In the genomic region with DNA sequence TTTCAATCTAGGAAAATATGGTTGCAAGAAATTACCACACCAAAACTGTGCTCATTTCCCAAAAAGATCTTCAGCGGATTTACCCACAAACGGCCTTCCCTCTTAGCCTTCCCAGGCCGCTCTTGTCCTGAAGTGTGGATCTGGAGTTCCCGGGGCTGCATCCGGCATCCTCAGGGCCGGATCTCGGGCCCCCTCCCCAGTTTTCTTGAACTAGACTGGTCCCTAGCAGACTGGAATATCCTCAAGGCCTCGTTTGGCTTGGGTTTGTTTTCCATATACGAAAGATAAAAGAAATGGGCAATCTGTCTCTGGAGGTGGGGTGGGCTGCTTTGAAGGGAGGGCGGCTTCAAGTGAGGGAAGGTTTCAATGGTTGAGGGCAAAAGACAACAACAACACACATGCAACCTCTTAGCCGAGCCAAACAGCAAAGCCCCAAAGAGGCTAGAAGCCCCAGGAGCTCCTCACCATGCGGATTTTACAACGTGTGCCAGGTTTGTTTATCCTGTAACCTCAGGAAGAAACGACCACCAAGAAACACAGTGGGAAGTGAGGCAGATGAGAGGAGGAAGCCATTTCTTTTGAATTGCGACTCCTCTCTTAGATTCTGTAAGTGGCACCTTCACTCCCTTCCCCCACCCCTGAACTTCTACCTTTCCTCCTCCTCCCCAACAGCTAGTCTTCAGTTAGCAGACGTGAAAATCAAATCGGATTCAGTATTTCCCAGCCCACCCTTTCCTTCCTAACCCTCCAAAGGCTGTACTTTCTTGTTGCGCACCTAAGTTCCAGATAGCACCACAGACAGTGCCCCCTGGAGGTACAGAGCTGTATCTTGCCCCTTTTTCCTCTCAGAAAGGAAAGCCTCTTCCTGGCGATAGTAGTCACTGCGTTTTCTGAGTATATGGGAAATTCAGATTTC, we compare ENCODE assay signal across 10 cellular contexts. TPM values are rescaled to one million over a fixed set of nuclear protein-coding genes. Genes with fewer than 3 reads are reported as not detected.
DNase-seq lines count a peak whose midpoint lies in the region; ATAC-seq and TF ChIP-seq lines count a peak whose summit lies in the region.
"Had no signal": no experiment of that assay in that cellular context is flagged by ENCODE, and none has a peak within 500 bp of the region (broad histone marks: within the 10 kb centered on the region; RNA-seq: fewer than 3 reads in every experiment).

No MANE protein-coding gene starts in this region.

- 48% methylated on average over 20 of the region's 20 CpGs for WGBS in smooth muscle cell (ENCODE audit: low lambda C conversion rate)

- no peak overlapping the region for H3K27ac Mint-ChIP-seq in activated CD8-positive, alpha-beta T cell treated with anti-CD3 and anti-CD28 coated beads for 36 hours
- no peak overlapping the region for H3K27ac Mint-ChIP-seq in activated CD8-positive, alpha-beta T cell treated with anti-CD3 and anti-CD28 coated beads, Interleukin-2, amount 10 ng/mL, durations not matched to agents 7 days and 5 days

- H3F3A ChIP-seq in smooth muscle cell (ENCODE audit: low read depth) = no peaks in the 10 kb centered on the region

- peaks cover 82% of the 10 kb centered on the region for H3K27me3 ChIP-seq in smooth muscle cell (ENCODE audit: low read depth)

- intact Hi-C loops in activated CD8-positive, alpha-beta T cell treated with anti-CD3 and anti-CD28 coated beads for 36 hours (cut with micrococcal nuclease) = no loop called here
- intact Hi-C loops in cardiac septum (cut with DNase I) = no loop called here

- no peak overlapping the region for H3K4me2 ChIP-seq in smooth muscle cell

- no peak overlapping the region for H3K4me3 Mint-ChIP-seq in activated CD8-positive, alpha-beta T cell treated with anti-CD3 and anti-CD28 coated beads for 36 hours
- H3K4me3 Mint-ChIP-seq in activated CD8-positive, alpha-beta T cell treated with anti-CD3 and anti-CD28 coated beads, Interleukin-2, amount 10 ng/mL, durations not matched to agents 7 days and 5 days = no peak overlapping the region

- CTCF ChIA-PET in activated CD8-positive, alpha-beta T cell treated with anti-CD3 and anti-CD28 coated beads for 36 hours (lab: Charles Lee) = interaction anchor here (1.0 kb wide), 1 partner anchor 26 kb away, joined by 3 read pairs; no protein-coding TSS in a partner anchor
- CTCF ChIA-PET in activated CD8-positive, alpha-beta T cell treated with anti-CD3 and anti-CD28 coated beads, Interleukin-2, amount 10 ng/mL, durations not matched to agents 7 days and 5 days (lab: Charles Lee) = no interaction called here

- H3K4me1 Mint-ChIP-seq in activated CD8-positive, alpha-beta T cell treated with anti-CD3 and anti-CD28 coated beads for 36 hours (ENCODE audit: low read depth) = no peaks in the 10 kb centered on the region
- H3K4me1 Mint-ChIP-seq in activated CD8-positive, alpha-beta T cell treated with anti-CD3 and anti-CD28 coated beads, Interleukin-2, amount 10 ng/mL, durations not matched to agents 7 days and 5 days (ENCODE audit: low read depth) = peaks cover 3% of the 10 kb centered on the region

- no peaks in the 10 kb centered on the region for H4K20me1 ChIP-seq in smooth muscle cell (ENCODE audit: low read depth)

- H2AFZ ChIP-seq in smooth muscle cell (ENCODE audit: low read depth) = no peak overlapping the region

- no peak overlapping the region for H3K27ac ChIP-seq in smooth muscle cell (ENCODE audit: low read depth)
- H3K27ac ChIP-seq: skin epidermis had no signal

- peak; percentile 24 for TF ChIP-seq CTCF in activated CD8-positive, alpha-beta T cell treated with anti-CD3 and anti-CD28 coated beads for 36 hours (IDR thresholded peaks at IDR 0.05)
- peak; percentile 42 for TF ChIP-seq CTCF in choroid plexus epithelial cell (conservative IDR thresholded peaks at IDR 0.05; ENCODE audit: low read depth, low read length)
- TF ChIP-seq CTCF in smooth muscle cell (IDR thresholded peaks at IDR 0.05; ENCODE audit: borderline replicate concordance, insufficient read depth, poor library complexity, severe bottlenecking) = peak; percentile 48

- no peaks in the 10 kb centered on the region for H3K9me3 ChIP-seq in smooth muscle cell (replicated peaks; ENCODE audit: low read depth)

- POLR2A ChIA-PET in activated CD8-positive, alpha-beta T cell treated with anti-CD3 and anti-CD28 coated beads for 36 hours (lab: Charles Lee) = no interaction called here
- POLR2A ChIA-PET in activated CD8-positive, alpha-beta T cell treated with anti-CD3 and anti-CD28 coated beads, Interleukin-2, amount 10 ng/mL, durations not matched to agents 7 days and 5 days (lab: Charles Lee) = no interaction called here

- no peak for ATAC-seq in activated CD8-positive, alpha-beta T cell treated with anti-CD3 and anti-CD28 coated beads for 36 hours
- no peak for ATAC-seq in activated CD8-positive, alpha-beta T cell treated with anti-CD3 and anti-CD28 coated beads, Interleukin-2, amount 10 ng/mL, durations not matched to agents 7 days and 5 days
- peak; percentile 56 for ATAC-seq in HG03520 (IDR thresholded peaks at IDR 0.05; ENCODE audit: unreplicated experiment)

- H3K4me1 ChIP-seq in smooth muscle cell (ENCODE audit: low read depth) = peaks cover 11% of the 10 kb centered on the region

- H3K79me2 ChIP-seq in smooth muscle cell (ENCODE audit: low read depth) = no peaks in the 10 kb centered on the region

- H3K4me3 ChIP-seq in choroid plexus epithelial cell (ENCODE audit: low read depth, low read length) (no peak overlapping the region), smooth muscle cell (no peak overlapping the region)
- H3K4me3 ChIP-seq: skin epidermis had no signal

- H3K27me3 Mint-ChIP-seq in activated CD8-positive, alpha-beta T cell treated with anti-CD3 and anti-CD28 coated beads for 36 hours = peaks cover 44% of the 10 kb centered on the region
- peaks cover 38% of the 10 kb centered on the region for H3K27me3 Mint-ChIP-seq in activated CD8-positive, alpha-beta T cell treated with anti-CD3 and anti-CD28 coated beads, Interleukin-2, amount 10 ng/mL, durations not matched to agents 7 days and 5 days (ENCODE audit: low read depth)

- H3K9me3 Mint-ChIP-seq in activated CD8-positive, alpha-beta T cell treated with anti-CD3 and anti-CD28 coated beads for 36 hours = no peaks in the 10 kb centered on the region
- no peaks in the 10 kb centered on the region for H3K9me3 Mint-ChIP-seq in activated CD8-positive, alpha-beta T cell treated with anti-CD3 and anti-CD28 coated beads, Interleukin-2, amount 10 ng/mL, durations not matched to agents 7 days and 5 days (ENCODE audit: insufficient read depth)

- no peak for DNase-seq in activated CD8-positive, alpha-beta T cell treated with anti-CD3 and anti-CD28 coated beads for 36 hours
- DNase-seq in activated CD8-positive, alpha-beta T cell treated with anti-CD3 and anti-CD28 coated beads, Interleukin-2, amount 10 ng/mL, durations not matched to agents 7 days and 5 days = no peak
- DNase-seq in choroid plexus epithelial cell (ENCODE audit: low read depth) (peak; percentile 7), smooth muscle cell (lab: John Stamatoyannopoulos, UW; ENCODE audit: unreplicated experiment) (no peak), SK-N-DZ (ENCODE audit: low spot score) (no peak), cardiac septum (ENCODE audit: low spot score) (no peak), NCI-H1694 treated with DMSO at 0.1 percent for 48 hours (lab: John Stamatoyannopoulos, UW) (no peak)
- DNase-seq: NCI-H524 had no signal

- no peak overlapping the region for H3K9ac ChIP-seq in smooth muscle cell (ENCODE audit: low read depth)

- no peaks in the 10 kb centered on the region for H3K36me3 Mint-ChIP-seq in activated CD8-positive, alpha-beta T cell treated with anti-CD3 and anti-CD28 coated beads for 36 hours (ENCODE audit: low read depth)
- no peaks in the 10 kb centered on the region for H3K36me3 Mint-ChIP-seq in activated CD8-positive, alpha-beta T cell treated with anti-CD3 and anti-CD28 coated beads, Interleukin-2, amount 10 ng/mL, durations not matched to agents 7 days and 5 days (ENCODE audit: low read depth)

- H3K36me3 ChIP-seq in smooth muscle cell (ENCODE audit: low read depth) = no peaks in the 10 kb centered on the region

RNA-seq across cellular contexts. Expression of a gene that starts 2.6 kb away (rescaled TPM):
- not detected for total RNA-seq in activated CD8-positive, alpha-beta T cell treated with anti-CD3 and anti-CD28 coated beads for 36 hours
- not detected for total RNA-seq in activated CD8-positive, alpha-beta T cell treated with anti-CD3 and anti-CD28 coated beads, Interleukin-2, amount 10 ng/mL, durations not matched to agents 7 days and 5 days
- total RNA-seq in smooth muscle cell (not detected in 2 replicates), cardiac septum (1.1 TPM)
- not detected in 2 replicates for polyA plus RNA-seq in smooth muscle cell
- polyA plus RNA-seq in SK-N-DZ (2014; cell fraction: cytosol; rRNA removed) = not detected in 2 replicates
- polyA plus RNA-seq in SK-N-DZ (2014; cell fraction: nucleus; rRNA removed) = not detected in 2 replicates

RNA-seq across cellular contexts. Expression of a gene that starts 6.6 kb away (rescaled TPM):
- not detected for total RNA-seq in activated CD8-positive, alpha-beta T cell treated with anti-CD3 and anti-CD28 coated beads for 36 hours
- total RNA-seq in activated CD8-positive, alpha-beta T cell treated with anti-CD3 and anti-CD28 coated beads, Interleukin-2, amount 10 ng/mL, durations not matched to agents 7 days and 5 days = not detected
- total RNA-seq in smooth muscle cell (not detected in 2 replicates), cardiac septum (not detected)
- polyA plus RNA-seq in smooth muscle cell = not detected in 2 replicates
- not detected in 2 replicates for polyA plus RNA-seq in SK-N-DZ (2014; cell fraction: cytosol; rRNA removed)
- not detected in 2 replicates for polyA plus RNA-seq in SK-N-DZ (2014; cell fraction: nucleus; rRNA removed)
